In the genomic region with DNA sequence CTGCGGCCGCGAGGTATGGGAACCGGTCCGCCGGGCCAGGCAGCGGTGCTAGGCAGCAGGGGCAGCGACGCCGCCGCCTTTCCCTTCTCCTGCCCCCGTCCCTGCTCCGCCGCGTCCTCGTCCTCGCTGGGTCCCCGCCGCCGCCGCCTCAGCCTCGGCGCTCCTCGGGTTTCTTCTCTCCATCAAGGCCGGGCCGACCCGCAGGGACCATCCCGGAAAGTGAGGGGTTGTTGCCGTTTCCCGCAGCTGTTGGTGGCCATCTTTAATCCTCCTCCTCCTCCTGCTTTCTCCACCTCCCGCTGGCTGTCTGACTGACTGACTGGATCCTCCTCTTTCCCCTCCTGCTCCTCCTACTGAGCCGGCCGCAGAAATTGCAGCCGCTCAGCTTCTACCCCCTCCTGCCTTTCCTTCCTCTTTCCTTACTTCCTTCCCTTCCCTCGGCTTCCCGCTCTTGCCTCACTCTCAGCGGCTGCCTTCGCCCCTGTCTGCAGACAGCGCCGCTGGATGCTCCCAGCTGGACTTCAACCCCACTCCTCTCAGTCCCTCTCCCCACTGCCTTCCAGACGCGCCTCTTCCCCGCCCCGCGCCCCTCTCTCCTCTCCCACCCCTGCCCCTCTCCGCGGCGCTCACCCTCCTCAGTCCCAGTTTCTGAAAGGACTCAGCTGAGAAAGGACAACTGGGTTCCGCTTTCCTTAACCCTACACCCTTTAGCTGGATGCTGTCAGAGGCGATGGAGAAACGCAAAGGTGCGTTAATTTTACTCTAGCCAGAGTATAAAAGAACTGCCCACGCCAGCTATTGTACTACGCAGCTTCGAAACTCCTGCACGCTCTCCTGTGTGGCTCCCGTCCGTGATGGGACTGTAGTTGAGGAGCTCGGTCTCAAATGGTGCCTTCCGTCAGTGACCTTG, we compare ENCODE assay signal across 1 cellular context.
A peak's percentile ranks its signal among the peaks of the same experiment; 100 is the strongest.
TF ChIP-seq lines count a peak whose summit lies in the region.

A gene with protein sequence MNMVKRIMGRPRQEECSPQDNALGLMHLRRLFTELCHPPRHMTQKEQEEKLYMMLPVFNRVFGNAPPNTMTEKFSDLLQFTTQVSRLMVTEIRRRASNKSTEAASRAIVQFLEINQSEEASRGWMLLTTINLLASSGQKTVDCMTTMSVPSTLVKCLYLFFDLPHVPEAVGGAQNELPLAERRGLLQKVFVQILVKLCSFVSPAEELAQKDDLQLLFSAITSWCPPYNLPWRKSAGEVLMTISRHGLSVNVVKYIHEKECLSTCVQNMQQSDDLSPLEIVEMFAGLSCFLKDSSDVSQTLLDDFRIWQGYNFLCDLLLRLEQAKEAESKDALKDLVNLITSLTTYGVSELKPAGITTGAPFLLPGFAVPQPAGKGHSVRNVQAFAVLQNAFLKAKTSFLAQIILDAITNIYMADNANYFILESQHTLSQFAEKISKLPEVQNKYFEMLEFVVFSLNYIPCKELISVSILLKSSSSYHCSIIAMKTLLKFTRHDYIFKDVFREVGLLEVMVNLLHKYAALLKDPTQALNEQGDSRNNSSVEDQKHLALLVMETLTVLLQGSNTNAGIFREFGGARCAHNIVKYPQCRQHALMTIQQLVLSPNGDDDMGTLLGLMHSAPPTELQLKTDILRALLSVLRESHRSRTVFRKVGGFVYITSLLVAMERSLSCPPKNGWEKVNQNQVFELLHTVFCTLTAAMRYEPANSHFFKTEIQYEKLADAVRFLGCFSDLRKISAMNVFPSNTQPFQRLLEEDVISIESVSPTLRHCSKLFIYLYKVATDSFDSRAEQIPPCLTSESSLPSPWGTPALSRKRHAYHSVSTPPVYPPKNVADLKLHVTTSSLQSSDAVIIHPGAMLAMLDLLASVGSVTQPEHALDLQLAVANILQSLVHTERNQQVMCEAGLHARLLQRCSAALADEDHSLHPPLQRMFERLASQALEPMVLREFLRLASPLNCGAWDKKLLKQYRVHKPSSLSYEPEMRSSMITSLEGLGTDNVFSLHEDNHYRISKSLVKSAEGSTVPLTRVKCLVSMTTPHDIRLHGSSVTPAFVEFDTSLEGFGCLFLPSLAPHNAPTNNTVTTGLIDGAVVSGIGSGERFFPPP (N-terminal part only) (minus strand): TSS at position 309 of the 910 bp plus-strand sequence. CDS start 106,099 bp downstream, outside the sequence.

TF ChIP-seq in HepG2, 621 proteins besides CTCF, POLR2A, EP300 and RAD21 (continued from another document and continues in another):
- TF ChIP-seq, protein P1, sequence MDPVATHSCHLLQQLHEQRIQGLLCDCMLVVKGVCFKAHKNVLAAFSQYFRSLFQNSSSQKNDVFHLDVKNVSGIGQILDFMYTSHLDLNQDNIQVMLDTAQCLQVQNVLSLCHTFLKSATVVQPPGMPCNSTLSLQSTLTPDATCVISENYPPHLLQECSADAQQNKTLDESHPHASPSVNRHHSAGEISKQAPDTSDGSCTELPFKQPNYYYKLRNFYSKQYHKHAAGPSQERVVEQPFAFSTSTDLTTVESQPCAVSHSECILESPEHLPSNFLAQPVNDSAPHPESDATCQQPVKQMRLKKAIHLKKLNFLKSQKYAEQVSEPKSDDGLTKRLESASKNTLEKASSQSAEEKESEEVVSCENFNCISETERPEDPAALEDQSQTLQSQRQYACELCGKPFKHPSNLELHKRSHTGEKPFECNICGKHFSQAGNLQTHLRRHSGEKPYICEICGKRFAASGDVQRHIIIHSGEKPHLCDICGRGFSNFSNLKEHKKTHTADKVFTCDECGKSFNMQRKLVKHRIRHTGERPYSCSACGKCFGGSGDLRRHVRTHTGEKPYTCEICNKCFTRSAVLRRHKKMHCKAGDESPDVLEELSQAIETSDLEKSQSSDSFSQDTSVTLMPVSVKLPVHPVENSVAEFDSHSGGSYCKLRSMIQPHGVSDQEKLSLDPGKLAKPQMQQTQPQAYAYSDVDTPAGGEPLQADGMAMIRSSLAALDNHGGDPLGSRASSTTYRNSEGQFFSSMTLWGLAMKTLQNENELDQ (CRISPR knock-in tag; IDR thresholded peaks at IDR 0.05; ENCODE audit: borderline replicate concordance) = no peak
- TF ChIP-seq ZNF749 (CRISPR knock-in tag; IDR thresholded peaks at IDR 0.05; ENCODE audit: borderline replicate concordance) (no peak), ERF (CRISPR knock-in tag; IDR thresholded peaks at IDR 0.05) (no peak; the same call in 1 of the 2 replicates), ZNF768 (CRISPR knock-in tag; IDR thresholded peaks at IDR 0.05) (no peak), EZH2 (conservative IDR thresholded peaks at IDR 0.05; ENCODE audit: low read depth, low read length) (no peak), ZNF10 (CRISPR knock-in tag; IDR thresholded peaks at IDR 0.05; ENCODE audit: borderline replicate concordance, low read depth) (no peak), NCOA5 (CRISPR knock-in tag; IDR thresholded peaks at IDR 0.05) (no peak), FOXC1 (CRISPR knock-in tag; IDR thresholded peaks at IDR 0.05; ENCODE audit: borderline replicate concordance) (no peak), ZFP36 (IDR thresholded peaks at IDR 0.05; ENCODE audit: borderline replicate concordance, low read depth, low read length, partially characterized antibody) (no peak), MEIS2 (CRISPR knock-in tag; IDR thresholded peaks at IDR 0.05) (no peak; the same call in 1 of the 2 replicates), ZNF570 (CRISPR knock-in tag; IDR thresholded peaks at IDR 0.05; ENCODE audit: borderline replicate concordance) (no peak), CREM (IDR thresholded peaks at IDR 0.05) (no peak), CREM (CRISPR knock-in tag; IDR thresholded peaks at IDR 0.05) (no peak), ZKSCAN1 (IDR thresholded peaks at IDR 0.05; ENCODE audit: low read length) (no peak), ZFP82 (CRISPR knock-in tag; IDR thresholded peaks at IDR 0.05; ENCODE audit: borderline replicate concordance) (peak; percentile 33; the same call in 1 of the 2 replicates), SP5 (CRISPR knock-in tag; IDR thresholded peaks at IDR 0.05; ENCODE audit: borderline replicate concordance, low read depth) (peak; percentile 63), NCOR1 (IDR thresholded peaks at IDR 0.05; ENCODE audit: borderline replicate concordance, low read length) (no peak), ZSCAN9 (CRISPR knock-in tag; IDR thresholded peaks at IDR 0.05; ENCODE audit: borderline replicate concordance) (0 out of 2 replicates have a peak, but pooled peaks have one; percentile 35), KMT2A (CRISPR knock-in tag; IDR thresholded peaks at IDR 0.05) (peak; percentile 75; the same call in 1 of the 2 replicates), ZNF383 (CRISPR knock-in tag; IDR thresholded peaks at IDR 0.05; ENCODE audit: borderline replicate concordance) (no peak), KDM1A (CRISPR knock-in tag; IDR thresholded peaks at IDR 0.05) (no peak), ZNF816 (CRISPR knock-in tag; IDR thresholded peaks at IDR 0.05; ENCODE audit: borderline replicate concordance) (no peak), RCOR2 (CRISPR knock-in tag; IDR thresholded peaks at IDR 0.05) (no peak), SALL2 (CRISPR knock-in tag; IDR thresholded peaks at IDR 0.05) (no peak), RNF2 (conservative IDR thresholded peaks at IDR 0.05; ENCODE audit: low read depth) (no peak), NFE2L2 (IDR thresholded peaks at IDR 0.05; ENCODE audit: low read length) (no peak), IRF2 (CRISPR knock-in tag; IDR thresholded peaks at IDR 0.05) (peak; percentile 17; the same call in 1 of the 2 replicates), PITX1 (CRISPR knock-in tag; IDR thresholded peaks at IDR 0.05) (0 out of 2 replicates have a peak, but pooled peaks have one; percentile 56), NBN (conservative IDR thresholded peaks at IDR 0.05) (no peak), ATF7-NPFF (CRISPR knock-in tag; IDR thresholded peaks at IDR 0.05; ENCODE audit: low read depth) (no peak)
- TF ChIP-seq, protein P2, sequence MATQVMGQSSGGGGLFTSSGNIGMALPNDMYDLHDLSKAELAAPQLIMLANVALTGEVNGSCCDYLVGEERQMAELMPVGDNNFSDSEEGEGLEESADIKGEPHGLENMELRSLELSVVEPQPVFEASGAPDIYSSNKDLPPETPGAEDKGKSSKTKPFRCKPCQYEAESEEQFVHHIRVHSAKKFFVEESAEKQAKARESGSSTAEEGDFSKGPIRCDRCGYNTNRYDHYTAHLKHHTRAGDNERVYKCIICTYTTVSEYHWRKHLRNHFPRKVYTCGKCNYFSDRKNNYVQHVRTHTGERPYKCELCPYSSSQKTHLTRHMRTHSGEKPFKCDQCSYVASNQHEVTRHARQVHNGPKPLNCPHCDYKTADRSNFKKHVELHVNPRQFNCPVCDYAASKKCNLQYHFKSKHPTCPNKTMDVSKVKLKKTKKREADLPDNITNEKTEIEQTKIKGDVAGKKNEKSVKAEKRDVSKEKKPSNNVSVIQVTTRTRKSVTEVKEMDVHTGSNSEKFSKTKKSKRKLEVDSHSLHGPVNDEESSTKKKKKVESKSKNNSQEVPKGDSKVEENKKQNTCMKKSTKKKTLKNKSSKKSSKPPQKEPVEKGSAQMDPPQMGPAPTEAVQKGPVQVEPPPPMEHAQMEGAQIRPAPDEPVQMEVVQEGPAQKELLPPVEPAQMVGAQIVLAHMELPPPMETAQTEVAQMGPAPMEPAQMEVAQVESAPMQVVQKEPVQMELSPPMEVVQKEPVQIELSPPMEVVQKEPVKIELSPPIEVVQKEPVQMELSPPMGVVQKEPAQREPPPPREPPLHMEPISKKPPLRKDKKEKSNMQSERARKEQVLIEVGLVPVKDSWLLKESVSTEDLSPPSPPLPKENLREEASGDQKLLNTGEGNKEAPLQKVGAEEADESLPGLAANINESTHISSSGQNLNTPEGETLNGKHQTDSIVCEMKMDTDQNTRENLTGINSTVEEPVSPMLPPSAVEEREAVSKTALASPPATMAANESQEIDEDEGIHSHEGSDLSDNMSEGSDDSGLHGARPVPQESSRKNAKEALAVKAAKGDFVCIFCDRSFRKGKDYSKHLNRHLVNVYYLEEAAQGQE (IDR thresholded peaks at IDR 0.05; ENCODE audit: borderline replicate concordance in 1 of 2, low read depth in 1 of 2, low read length in 2 of 2) = no peak
- TF ChIP-seq, protein P3, sequence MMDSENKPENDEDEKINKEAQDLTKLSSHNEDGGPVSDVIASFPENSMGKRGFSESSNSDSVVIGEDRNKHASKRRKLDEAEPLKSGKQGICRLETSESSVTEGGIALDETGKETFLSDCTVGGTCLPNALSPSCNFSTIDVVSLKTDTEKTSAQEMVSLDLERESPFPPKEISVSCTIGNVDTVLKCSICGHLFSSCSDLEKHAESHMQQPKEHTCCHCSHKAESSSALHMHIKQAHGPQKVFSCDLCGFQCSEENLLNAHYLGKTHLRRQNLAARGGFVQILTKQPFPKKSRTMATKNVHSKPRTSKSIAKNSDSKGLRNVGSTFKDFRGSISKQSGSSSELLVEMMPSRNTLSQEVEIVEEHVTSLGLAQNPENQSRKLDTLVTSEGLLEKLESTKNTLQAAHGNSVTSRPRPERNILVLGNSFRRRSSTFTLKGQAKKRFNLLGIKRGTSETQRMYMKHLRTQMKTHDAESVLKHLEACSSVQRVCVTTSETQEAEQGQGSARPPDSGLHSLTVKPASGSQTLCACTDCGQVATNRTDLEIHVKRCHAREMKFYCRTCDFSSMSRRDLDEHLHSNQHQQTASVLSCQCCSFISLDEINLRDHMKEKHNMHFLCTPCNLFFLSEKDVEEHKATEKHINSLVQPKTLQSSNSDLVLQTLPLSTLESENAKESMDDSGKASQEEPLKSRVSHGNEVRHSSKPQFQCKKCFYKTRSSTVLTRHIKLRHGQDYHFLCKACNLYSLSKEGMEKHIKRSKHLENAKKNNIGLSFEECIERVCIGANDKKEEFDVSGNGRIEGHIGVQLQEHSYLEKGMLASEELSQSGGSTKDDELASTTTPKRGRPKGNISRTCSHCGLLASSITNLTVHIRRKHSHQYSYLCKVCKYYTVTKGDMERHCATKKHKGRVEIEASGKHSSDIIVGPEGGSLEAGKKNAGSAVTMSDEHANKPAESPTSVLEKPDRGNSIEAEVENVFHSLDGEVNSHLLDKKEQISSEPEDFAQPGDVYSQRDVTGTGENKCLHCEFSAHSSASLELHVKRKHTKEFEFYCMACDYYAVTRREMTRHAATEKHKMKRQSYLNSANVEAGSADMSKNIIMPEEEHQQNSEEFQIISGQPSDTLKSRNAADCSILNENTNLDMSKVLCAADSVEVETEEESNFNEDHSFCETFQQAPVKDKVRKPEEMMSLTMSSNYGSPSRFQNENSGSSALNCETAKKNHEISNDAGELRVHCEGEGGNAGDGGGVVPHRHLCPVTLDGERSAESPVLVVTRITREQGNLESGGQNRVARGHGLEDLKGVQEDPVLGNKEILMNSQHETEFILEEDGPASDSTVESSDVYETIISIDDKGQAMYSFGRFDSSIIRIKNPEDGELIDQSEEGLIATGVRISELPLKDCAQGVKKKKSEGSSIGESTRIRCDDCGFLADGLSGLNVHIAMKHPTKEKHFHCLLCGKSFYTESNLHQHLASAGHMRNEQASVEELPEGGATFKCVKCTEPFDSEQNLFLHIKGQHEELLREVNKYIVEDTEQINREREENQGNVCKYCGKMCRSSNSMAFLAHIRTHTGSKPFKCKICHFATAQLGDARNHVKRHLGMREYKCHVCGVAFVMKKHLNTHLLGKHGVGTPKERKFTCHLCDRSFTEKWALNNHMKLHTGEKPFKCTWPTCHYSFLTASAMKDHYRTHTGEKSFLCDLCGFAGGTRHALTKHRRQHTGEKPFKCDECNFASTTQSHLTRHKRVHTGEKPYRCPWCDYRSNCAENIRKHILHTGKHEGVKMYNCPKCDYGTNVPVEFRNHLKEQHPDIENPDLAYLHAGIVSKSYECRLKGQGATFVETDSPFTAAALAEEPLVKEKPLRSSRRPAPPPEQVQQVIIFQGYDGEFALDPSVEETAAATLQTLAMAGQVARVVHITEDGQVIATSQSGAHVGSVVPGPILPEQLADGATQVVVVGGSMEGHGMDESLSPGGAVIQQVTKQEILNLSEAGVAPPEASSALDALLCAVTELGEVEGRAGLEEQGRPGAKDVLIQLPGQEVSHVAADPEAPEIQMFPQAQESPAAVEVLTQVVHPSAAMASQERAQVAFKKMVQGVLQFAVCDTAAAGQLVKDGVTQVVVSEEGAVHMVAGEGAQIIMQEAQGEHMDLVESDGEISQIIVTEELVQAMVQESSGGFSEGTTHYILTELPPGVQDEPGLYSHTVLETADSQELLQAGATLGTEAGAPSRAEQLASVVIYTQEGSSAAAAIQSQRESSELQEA (CRISPR knock-in tag; IDR thresholded peaks at IDR 0.05; ENCODE audit: not compliant biosample characterization) = no peak
- TF ChIP-seq, protein P4, sequence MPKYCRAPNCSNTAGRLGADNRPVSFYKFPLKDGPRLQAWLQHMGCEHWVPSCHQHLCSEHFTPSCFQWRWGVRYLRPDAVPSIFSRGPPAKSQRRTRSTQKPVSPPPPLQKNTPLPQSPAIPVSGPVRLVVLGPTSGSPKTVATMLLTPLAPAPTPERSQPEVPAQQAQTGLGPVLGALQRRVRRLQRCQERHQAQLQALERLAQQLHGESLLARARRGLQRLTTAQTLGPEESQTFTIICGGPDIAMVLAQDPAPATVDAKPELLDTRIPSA (CRISPR knock-in tag; IDR thresholded peaks at IDR 0.05; ENCODE audit: borderline replicate concordance) = no peak
- TF ChIP-seq, protein P5, sequence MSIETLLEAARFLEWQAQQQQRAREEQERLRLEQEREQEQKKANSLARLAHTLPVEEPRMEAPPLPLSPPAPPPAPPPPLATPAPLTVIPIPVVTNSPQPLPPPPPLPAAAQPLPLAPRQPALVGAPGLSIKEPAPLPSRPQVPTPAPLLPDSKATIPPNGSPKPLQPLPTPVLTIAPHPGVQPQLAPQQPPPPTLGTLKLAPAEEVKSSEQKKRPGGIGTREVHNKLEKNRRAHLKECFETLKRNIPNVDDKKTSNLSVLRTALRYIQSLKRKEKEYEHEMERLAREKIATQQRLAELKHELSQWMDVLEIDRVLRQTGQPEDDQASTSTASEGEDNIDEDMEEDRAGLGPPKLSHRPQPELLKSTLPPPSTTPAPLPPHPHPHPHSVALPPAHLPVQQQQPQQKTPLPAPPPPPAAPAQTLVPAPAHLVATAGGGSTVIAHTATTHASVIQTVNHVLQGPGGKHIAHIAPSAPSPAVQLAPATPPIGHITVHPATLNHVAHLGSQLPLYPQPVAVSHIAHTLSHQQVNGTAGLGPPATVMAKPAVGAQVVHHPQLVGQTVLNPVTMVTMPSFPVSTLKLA (IDR thresholded peaks at IDR 0.05) = no peak
